ENCODE assay signal across 8 cellular contexts in genomic region chr17:48830840-48831548, GRCh38. TPM values are rescaled to one million over a fixed set of nuclear protein-coding genes. Genes with fewer than 3 reads are reported as not detected.
DNase-seq lines count a peak whose midpoint lies in the region; ATAC-seq, FAIRE-seq and TF ChIP-seq lines count a peak whose summit lies in the region.

A gene with protein sequence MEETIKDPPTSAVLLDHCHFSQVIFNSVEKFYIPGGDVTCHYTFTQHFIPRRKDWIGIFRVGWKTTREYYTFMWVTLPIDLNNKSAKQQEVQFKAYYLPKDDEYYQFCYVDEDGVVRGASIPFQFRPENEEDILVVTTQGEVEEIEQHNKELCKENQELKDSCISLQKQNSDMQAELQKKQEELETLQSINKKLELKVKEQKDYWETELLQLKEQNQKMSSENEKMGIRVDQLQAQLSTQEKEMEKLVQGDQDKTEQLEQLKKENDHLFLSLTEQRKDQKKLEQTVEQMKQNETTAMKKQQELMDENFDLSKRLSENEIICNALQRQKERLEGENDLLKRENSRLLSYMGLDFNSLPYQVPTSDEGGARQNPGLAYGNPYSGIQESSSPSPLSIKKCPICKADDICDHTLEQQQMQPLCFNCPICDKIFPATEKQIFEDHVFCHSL (plus strand): TSS chr17:48831035. CDS start chr17:48841708, 10,673 bp downstream.

- DNase-seq in NCI-H187 treated with DMSO at 0.1 percent for 48 hours (lab: John Stamatoyannopoulos, UW), result peak; percentile 34
- DNase-seq in T-helper 2 cell, result peak; percentile 73 to 92 (median 75)
- peak in 55 of 56 donors; percentile 48 to 95 (median 87) for DNase-seq in amygdala (lab: John Stamatoyannopoulos, UW)
- DNase-seq in left ventricle myocardium inferior, result peak; percentile 95
- DNase-seq in pulmonary artery endothelial cell (ENCODE audit: low read depth, low spot score), result peak; percentile 74
- DNase-seq in urothelium cell line (ENCODE audit: low spot score), result peak; percentile 96

- H3K9me3 ChIP-seq in left ventricle myocardium inferior (replicated peaks), result no peaks in the 10 kb centered on the region

- peaks cover 54% of the 10 kb centered on the region for H3K4me1 ChIP-seq in left ventricle myocardium inferior

- peaks cover 4% of the 10 kb centered on the region for H3K36me3 ChIP-seq in left ventricle myocardium inferior

- H3K27me3 ChIP-seq in left ventricle myocardium inferior (ENCODE audit: low read depth), result no peaks in the 10 kb centered on the region

- peak within 1 kb of the TSS; percentile 93 for H3K4me3 ChIP-seq in left ventricle myocardium inferior

- peak; percentile 67 for TF ChIP-seq POLR2A in GM15510 (IDR thresholded peaks at IDR 0.05; ENCODE audit: borderline replicate concordance, extremely low read depth, insufficient read length)

- H3K27ac ChIP-seq in left ventricle myocardium inferior (replicated peaks), result peak within 1 kb of the TSS; percentile 99

- intact Hi-C loops in left ventricle myocardium inferior (cut with micrococcal nuclease), result no loop called here

- peak; percentile 88 for ATAC-seq in HG02885 (IDR thresholded peaks at IDR 0.05; ENCODE audit: poor library complexity, unreplicated experiment)

- no peak for FAIRE-seq in urothelium cell line (lab: Jason Lieb, UNC)

- no peak for TF ChIP-seq CTCF in left ventricle myocardium inferior (IDR thresholded peaks at IDR 0.05; ENCODE audit: borderline replicate concordance)

RNA-seq across cellular contexts. Expression of the gene that starts here (rescaled TPM):
- total RNA-seq in left ventricle myocardium inferior (312 TPM), pulmonary artery endothelial cell (30.4 and 58.9 TPM in 2 replicates)

Comparison
In these comparisons a context has a peak if more than half of its experiments do, and no peak if none do; other contexts are left out.
1. Peak in every context shown above with its lines: DNase-seq, ATAC-seq, H3K4me3 ChIP-seq and H3K27ac ChIP-seq.
2. DNase-seq: peak in every context shown above with its lines; median percentile 96 in urothelium cell line; 95 in left ventricle myocardium inferior; 87 in amygdala; 75 in T-helper 2 cell; 74 in pulmonary artery endothelial cell; 34 in NCI-H187 treated with DMSO at 0.1 percent for 48 hours.